18 cellular contexts compared by ENCODE assay signal in genomic region chr14:49755378-49755777, GRCh38. TPM values are rescaled to one million over a fixed set of nuclear protein-coding genes. Genes with fewer than 3 reads are reported as not detected.
DNase-seq lines count a peak whose midpoint lies in the region; ATAC-seq, FAIRE-seq and TF ChIP-seq lines count a peak whose summit lies in the region.
"Had no signal": no experiment of that assay in that cellular context is flagged by ENCODE, and none has a peak within 500 bp of the region (broad histone marks: within the 10 kb centered on the region; RNA-seq: fewer than 3 reads in every experiment).

No MANE protein-coding gene starts in this region.

- no peak overlapping the region for H3K27ac ChIP-seq in HepG2 (ENCODE audit: extremely low read length, insufficient read depth, low read length)
- no peak overlapping the region for H3K27ac ChIP-seq in right lobe of liver
- no peak overlapping the region for H3K27ac ChIP-seq in transverse colon

- TF ChIP-seq POLR2A in HepG2 (IDR thresholded peaks at IDR 0.05; ENCODE audit: insufficient read depth in 1 of 2, low read depth in 2 of 2, low read length in 2 of 2) (no peak), right lobe of liver (IDR thresholded peaks at IDR 0.05) (no peak), erythroblast (IDR thresholded peaks at IDR 0.05; ENCODE audit: low read length) (no peak), transverse colon (IDR thresholded peaks at IDR 0.05) (no peak)

- CTCF ChIA-PET in HepG2 (lab: Yijun Ruan, JAX; ENCODE audit: low intra/inter-chr PET ratio, low total read pairs), result no interaction called here

- ATAC-seq in HepG2, result no peak
- ATAC-seq in right lobe of liver, result no peak
- ATAC-seq in T-helper 17 cell, result no peak
- ATAC-seq: GM23338, HCT116 had no signal

- in situ Hi-C loops in HepG2 (cut with HindIII; ENCODE audit: extremely low pct_ligation_motif_present, low pct_unique_long_range_greater_than_20kb) (no loop called here), transverse colon (cut with MboI; ENCODE audit: low pct_ligation_motif_present in 1 of 4, low pct_unique_long_range_greater_than_20kb in 1 of 4, low sequenced_read_pairs in 3 of 4) (loop anchor here in 1 of 4 donors (25.0 kb wide), 1 partner anchor 118 kb away; the partner anchor contains the start of gene DNAAF2)

- no peak overlapping the region for H3K9ac ChIP-seq in HepG2 (ENCODE audit: insufficient read depth, low read depth, low read length)

- no peak for FAIRE-seq in HepG2 (lab: Jason Lieb, UNC)
- FAIRE-seq: GM12892 had no signal

- no peak overlapping the region for H3K4me3 Mint-ChIP-seq in T-helper 17 cell
- H3K4me3 Mint-ChIP-seq: CD4-positive, alpha-beta memory T cell; GM23338; H9 had no signal

- 20% methylated on average over 3 of the region's 3 CpGs for WGBS in HepG2 (ENCODE audit: low lambda C conversion rate)
- WGBS in right lobe of liver (ENCODE audit: insufficient coverage, low coverage, low lambda C conversion rate, missing lambda C conversion rate), result 74% methylated on average over 3 of the region's 3 CpGs
- WGBS in transverse colon (ENCODE audit: low coverage in 1 of 2), 2 donors, result 87 to 92% methylated on average over 3 of the region's 3 CpGs

- H3K9me3 ChIP-seq in HepG2 (ENCODE audit: low read length) (no peaks in the 10 kb centered on the region), right lobe of liver (no peaks in the 10 kb centered on the region), T-helper 17 cell (ENCODE audit: control insufficient read depth, low read length, poor library complexity, severe bottlenecking) (no peaks in the 10 kb centered on the region), transverse colon (no peaks in the 10 kb centered on the region)

- H3K79me2 ChIP-seq in HepG2 (ENCODE audit: insufficient read depth, low read length), result no peaks in the 10 kb centered on the region

- no peak for TF ChIP-seq RAD21 in HepG2 (CRISPR knock-in tag; IDR thresholded peaks at IDR 0.05)

- DNase-seq in HepG2 (ENCODE audit: low spot score) (no peak), right lobe of liver (no peak), T-helper 17 cell (no peak), erythroblast (lab: John Stamatoyannopoulos, UW) (peak; percentile 10 to 20), medulla oblongata (ENCODE audit: extremely low spot score) (no peak), transverse colon (no peak), GF-D8 (lab: John Stamatoyannopoulos, UW) (no peak)
- DNase-seq: 8988T; C1 segment of cervical spinal cord; Calu3; CD4-positive, alpha-beta memory T cell; COR-L47; DMS53; DMS79 treated with DMSO at 0.1 percent for 48 hours; H9 had no signal

- no peaks in the 10 kb centered on the region for H3K4me1 ChIP-seq in HepG2 (ENCODE audit: insufficient read depth, low read length)
- H3K4me1 ChIP-seq in right lobe of liver, result no peaks in the 10 kb centered on the region
- H3K4me1 ChIP-seq in transverse colon, result no peaks in the 10 kb centered on the region

- H3K4me3 ChIP-seq in HepG2 (replicated peaks in 1 of 3; ENCODE audit: insufficient read depth in 1 of 3, low read depth in 2 of 3, low read length in 3 of 3), result no peak overlapping the region
- H3K4me3 ChIP-seq in right lobe of liver, result no peak overlapping the region
- no peak overlapping the region for H3K4me3 ChIP-seq in transverse colon
- H3K4me3 ChIP-seq: GM23338 had no signal

- no peaks in the 10 kb centered on the region for H4K20me1 ChIP-seq in HepG2 (ENCODE audit: insufficient read depth, low read length)

- TF ChIP-seq CTCF in HepG2 (CRISPR knock-in tag; IDR thresholded peaks at IDR 0.05) (no peak), right lobe of liver (IDR thresholded peaks at IDR 0.05) (no peak), transverse colon (IDR thresholded peaks at IDR 0.05) (no peak)

- intact Hi-C loops in HepG2 (cut with micrococcal nuclease; ENCODE audit: unreplicated experiment) (no loop called here), right lobe of liver (cut with DNase I) (no loop called here), transverse colon (cut with DNase I; ENCODE audit: low total_unique reads) (no loop called here)

- H3K4me1 Mint-ChIP-seq in T-helper 17 cell, result peaks cover 6% of the 10 kb centered on the region
- H3K4me1 Mint-ChIP-seq: GM23338, H9 had no signal

- H2AFZ ChIP-seq in HepG2 (ENCODE audit: low read length), result no peak overlapping the region
- H2AFZ ChIP-seq: GM23338 had no signal

- peak overlapping the region; percentile 16 for H3K27ac Mint-ChIP-seq in T-helper 17 cell
- H3K27ac Mint-ChIP-seq: CD4-positive, alpha-beta memory T cell; GM23338; H9 had no signal

- TF ChIP-seq EP300 in HepG2 (IDR thresholded peaks at IDR 0.05; ENCODE audit: low read depth in 2 of 2, low read length in 2 of 2) (no peak), HepG2 (CRISPR knock-in tag; IDR thresholded peaks at IDR 0.05; ENCODE audit: borderline replicate concordance) (no peak), transverse colon (IDR thresholded peaks at IDR 0.05; ENCODE audit: low read depth) (no peak)

- POLR2A ChIA-PET in HepG2 (lab: Yijun Ruan, JAX), result no interaction called here

- no peak overlapping the region for H3K4me2 ChIP-seq in HepG2 (ENCODE audit: low read depth, low read length)
- H3K4me2 ChIP-seq: GM23338 had no signal

- no peaks in the 10 kb centered on the region for H3K36me3 ChIP-seq in HepG2 (replicated peaks in 1 of 2; ENCODE audit: control insufficient read depth in 1 of 2, insufficient read depth in 2 of 2, low read length in 2 of 2)
- H3K36me3 ChIP-seq in right lobe of liver, result no peaks in the 10 kb centered on the region
- H3K36me3 ChIP-seq in transverse colon, result no peaks in the 10 kb centered on the region

- no TSS peak for BruUV-seq in HepG2 (replicated peaks; lab: Mats Ljungman, UMichigan)

- no peaks in the 10 kb centered on the region for H3K27me3 Mint-ChIP-seq in T-helper 17 cell
- H3K27me3 Mint-ChIP-seq: CD4-positive, alpha-beta memory T cell had no signal

- no peaks in the 10 kb centered on the region for H3K36me3 Mint-ChIP-seq in T-helper 17 cell (ENCODE audit: low read depth)

- H3K27me3 ChIP-seq in HepG2 (ENCODE audit: control insufficient read depth in 1 of 2, insufficient read depth in 2 of 2, low read length in 2 of 2), result no peaks in the 10 kb centered on the region
- H3K27me3 ChIP-seq in right lobe of liver, result no peaks in the 10 kb centered on the region
- H3K27me3 ChIP-seq in transverse colon, result no peaks in the 10 kb centered on the region

TF ChIP-seq in HepG2, 621 proteins besides CTCF, POLR2A, EP300 and RAD21:
- TF ChIP-seq RELA (CRISPR knock-in tag; IDR thresholded peaks at IDR 0.05) (no peak), NFE2L2 (IDR thresholded peaks at IDR 0.05; ENCODE audit: low read length) (peak; percentile 65)

RNA-seq across cellular contexts. Expression of gene KLHDC2, which starts 12.6 kb away (rescaled TPM):
- 80.3 and 95.5 TPM in 2 replicates for total RNA-seq in HepG2 (2016; rRNA removed; fragmentation: Illumina TruSeq; extraction: Trizol)
- 41.2 and 54.6 TPM in 2 replicates for total RNA-seq in HepG2 (2016; cell fraction: cytosol; rRNA removed; fragmentation: Illumina TruSeq; extraction: Trizol; ENCODE audit: low read depth)
- 84.5 and 96.7 TPM in 2 replicates for total RNA-seq in HepG2 (2016; cell fraction: insoluble cytoplasmic fraction; rRNA removed; fragmentation: Illumina TruSeq; extraction: Trizol)
- 76.7 and 86.6 TPM in 2 replicates for total RNA-seq in HepG2 (2016; cell fraction: membrane; rRNA removed; fragmentation: Illumina TruSeq; extraction: Trizol)
- 92.2 and 109 TPM in 2 replicates for total RNA-seq in HepG2 (2016; cell fraction: nucleus; rRNA removed; fragmentation: Illumina TruSeq; extraction: Trizol)
- polyA plus RNA-seq in HepG2 (2011; rRNA removed), result 139 and 170 TPM in 2 replicates
- 50.6 and 65.9 TPM in 2 replicates for polyA plus RNA-seq in HepG2 (2011; cell fraction: cytosol; rRNA removed)
- 291 and 350 TPM in 2 replicates for polyA plus RNA-seq in HepG2 (2011; cell fraction: nucleus; rRNA removed)
- 96.1 and 115 TPM in 2 replicates for polyA plus RNA-seq in HepG2 (2012)
- polyA plus RNA-seq in HepG2 (2016; cell fraction: cytosol; fragmentation: Illumina TruSeq; extraction: Trizol; ENCODE audit: low read depth), result 26.0 and 31.8 TPM in 2 replicates
- polyA plus RNA-seq in HepG2 (2016; cell fraction: insoluble cytoplasmic fraction; fragmentation: Illumina TruSeq; extraction: Trizol; ENCODE audit: low read depth), result 64.1 and 66.6 TPM in 2 replicates
- 40.0 and 41.5 TPM in 2 replicates for polyA plus RNA-seq in HepG2 (2016; cell fraction: membrane; fragmentation: Illumina TruSeq; extraction: Trizol; ENCODE audit: low read depth)
- polyA plus RNA-seq in HepG2 (2016; cell fraction: nucleus; fragmentation: Illumina TruSeq; extraction: Trizol; ENCODE audit: insufficient read depth, low read depth), result 142 and 145 TPM in 2 replicates
- 34.2 and 92.1 TPM in 2 replicates for polyA minus RNA-seq in HepG2 (2011; rRNA and poly(A)+ RNA removed; ENCODE audit: low replicate concordance)
- 41.9 and 43.5 TPM in 2 replicates for polyA minus RNA-seq in HepG2 (2011; cell fraction: cytosol; rRNA and poly(A)+ RNA removed)
- polyA minus RNA-seq in HepG2 (2011; cell fraction: nucleus; rRNA and poly(A)+ RNA removed), result 188 and 199 TPM in 2 replicates
- 10 to 100 TPM; 34.0 to 69.6 (median 49.7) TPM for total RNA-seq in right lobe of liver
- total RNA-seq in T-helper 17 cell, result 10 to 100 TPM; 73.5 to 79.2 TPM
- total RNA-seq in transverse colon, result 100 to 1,000 TPM in 3 of 4 donors, 10 to 100 TPM in 1; 88.6 to 113 (median 109) TPM

Comparison
In these comparisons a context has a peak if more than half of its experiments do, and no peak if none do; other contexts are left out.
1. DNase-seq: peak in erythroblast (2 of 2); none in HepG2 (single experiment), right lobe of liver (0 of 3), T-helper 17 cell (0 of 3), medulla oblongata (single experiment), transverse colon (single experiment) and GF-D8 (single experiment).